9 cellular contexts compared by ENCODE assay signal in genomic region chr2:23312996-23313606, GRCh38.
DNase-seq lines count a peak whose midpoint lies in the region; ATAC-seq and TF ChIP-seq lines count a peak whose summit lies in the region.
"Had no signal": no experiment of that assay in that cellular context is flagged by ENCODE, and none has a peak within 500 bp of the region (broad histone marks: within the 10 kb centered on the region; RNA-seq: fewer than 3 reads in every experiment).

No MANE protein-coding gene starts in this region.

- H3K4me1 ChIP-seq in DND-41 (ENCODE audit: insufficient read depth, low read length) (no peaks in the 10 kb centered on the region), GM23248 (ENCODE audit: insufficient read depth) (no peaks in the 10 kb centered on the region)

- H3K4me3 ChIP-seq in DND-41 (ENCODE audit: low read depth in 1 of 2, low read length in 2 of 2) (no peak overlapping the region), GM23248 (no peak overlapping the region)
- H3K4me3 ChIP-seq: SK-N-MC had no signal

- no peaks in the 10 kb centered on the region for H4K20me1 ChIP-seq in DND-41 (ENCODE audit: insufficient read depth, low read length)
- no peaks in the 10 kb centered on the region for H4K20me1 ChIP-seq in GM23248 (ENCODE audit: insufficient read depth)

- 47 to 50% methylated on average over 10 of the region's 10 CpGs for WGBS in GM23248 (ENCODE audit: low coverage in 1 of 2, low lambda C conversion rate in 2 of 2, missing lambda C conversion rate in 2 of 2), 2 experiments

- H3K9me3 Mint-ChIP-seq in activated T-helper 2 cell treated with anti-CD3 and anti-CD28 coated beads, Interferon-gamma antibody, Interleukin-2, Interleukin-4, amounts not matched to agents 10 μg/mL and 5 μg/mL and 100 μg/mL, durations not matched to agents 14 hours and 24 hours and 36 hours: no peaks in the 10 kb centered on the region
- no peaks in the 10 kb centered on the region for H3K9me3 Mint-ChIP-seq in neural crest cell

- H3K9ac ChIP-seq in DND-41 (ENCODE audit: low read depth, low read length) (no peak overlapping the region), GM23248 (no peak overlapping the region)

- no peak overlapping the region for H3K27ac ChIP-seq in DND-41 (ENCODE audit: low read length)
- no peak overlapping the region for H3K27ac ChIP-seq in GM23248
- H3K27ac ChIP-seq: SK-N-MC had no signal

- H3K27me3 Mint-ChIP-seq in activated T-helper 2 cell treated with anti-CD3 and anti-CD28 coated beads, Interferon-gamma antibody, Interleukin-2, Interleukin-4, amounts not matched to agents 10 μg/mL and 5 μg/mL and 100 μg/mL, durations not matched to agents 14 hours and 24 hours and 36 hours (ENCODE audit: low read depth): no peaks in the 10 kb centered on the region
- no peaks in the 10 kb centered on the region for H3K27me3 Mint-ChIP-seq in neural crest cell (ENCODE audit: low read depth)

- H3K9me2 ChIP-seq in GM23248 (ENCODE audit: insufficient read depth): no peaks in the 10 kb centered on the region

- H3K27me3 ChIP-seq in DND-41 (ENCODE audit: insufficient read depth, low read length, poor library complexity): peaks cover 3% of the 10 kb centered on the region
- peaks cover 5% of the 10 kb centered on the region for H3K27me3 ChIP-seq in GM23248 (replicated peaks; ENCODE audit: insufficient read depth)

- intact Hi-C loops in activated T-helper 2 cell treated with anti-CD3 and anti-CD28 coated beads, Interferon-gamma antibody, Interleukin-2, Interleukin-4, amounts not matched to agents 10 μg/mL and 5 μg/mL and 100 μg/mL, durations not matched to agents 14 hours and 24 hours and 36 hours (cut with micrococcal nuclease): no loop called here

- H3K9me3 ChIP-seq in DND-41 (ENCODE audit: insufficient read depth, low read length, severe bottlenecking) (no peaks in the 10 kb centered on the region), GM23248 (ENCODE audit: low read depth) (no peaks in the 10 kb centered on the region)

- H3K4me1 Mint-ChIP-seq in activated T-helper 2 cell treated with anti-CD3 and anti-CD28 coated beads, Interferon-gamma antibody, Interleukin-2, Interleukin-4, amounts not matched to agents 10 μg/mL and 5 μg/mL and 100 μg/mL, durations not matched to agents 14 hours and 24 hours and 36 hours (ENCODE audit: low read depth): no peaks in the 10 kb centered on the region
- H3K4me1 Mint-ChIP-seq in neural crest cell: no peaks in the 10 kb centered on the region

- H2AFZ ChIP-seq in DND-41 (ENCODE audit: low read depth, low read length): no peak overlapping the region
- no peak overlapping the region for H2AFZ ChIP-seq in GM23248

- H3F3A ChIP-seq in GM23248 (ENCODE audit: insufficient read depth): no peaks in the 10 kb centered on the region

- DNase-seq in DND-41: peak; percentile 47
- peak; percentile 29 for DNase-seq in HK-2 (ENCODE audit: unreplicated experiment)
- peak; percentile 11 for DNase-seq in activated T-helper 2 cell treated with anti-CD3 and anti-CD28 coated beads, Interferon-gamma antibody, Interleukin-2, Interleukin-4, amounts not matched to agents 10 μg/mL and 5 μg/mL and 100 μg/mL, durations not matched to agents 14 hours and 24 hours and 36 hours (ENCODE audit: low spot score)
- DNase-seq in neural crest cell (ENCODE audit: low read depth, low spot score): peak; percentile 73
- DNase-seq in MV-4-11 (lab: John Stamatoyannopoulos, UW): no peak
- DNase-seq in NCI-H2171 (lab: John Stamatoyannopoulos, UW): no peak
- no peak for DNase-seq in GM23248

- no peaks in the 10 kb centered on the region for H3K36me3 Mint-ChIP-seq in activated T-helper 2 cell treated with anti-CD3 and anti-CD28 coated beads, Interferon-gamma antibody, Interleukin-2, Interleukin-4, amounts not matched to agents 10 μg/mL and 5 μg/mL and 100 μg/mL, durations not matched to agents 14 hours and 24 hours and 36 hours (ENCODE audit: low read depth)
- H3K36me3 Mint-ChIP-seq in neural crest cell (ENCODE audit: low read depth): no peaks in the 10 kb centered on the region

- H3K4me3 Mint-ChIP-seq in activated T-helper 2 cell treated with anti-CD3 and anti-CD28 coated beads, Interferon-gamma antibody, Interleukin-2, Interleukin-4, amounts not matched to agents 10 μg/mL and 5 μg/mL and 100 μg/mL, durations not matched to agents 14 hours and 24 hours and 36 hours (ENCODE audit: low read depth): no peak overlapping the region
- no peak overlapping the region for H3K4me3 Mint-ChIP-seq in neural crest cell

- peak; percentile 80 for TF ChIP-seq CTCF in DND-41 (IDR thresholded peaks at IDR 0.05; ENCODE audit: borderline replicate concordance, extremely low read depth, low read length, poor library complexity, severe bottlenecking)
- TF ChIP-seq CTCF in neural crest cell (conservative IDR thresholded peaks at IDR 0.05): peak; percentile 69

- in situ Hi-C loops in GM23248 (cut with MboI): no loop called here

- H3K79me2 ChIP-seq in DND-41 (ENCODE audit: insufficient read depth, low read length) (no peaks in the 10 kb centered on the region), GM23248 (ENCODE audit: insufficient read depth) (no peaks in the 10 kb centered on the region)

- ATAC-seq in DND-41 (ENCODE audit: insufficient read depth, low read depth): peak; percentile 75
- ATAC-seq in GM19397 (IDR thresholded peaks at IDR 0.05; ENCODE audit: unreplicated experiment): peak; percentile 79

- H3K27ac Mint-ChIP-seq in activated T-helper 2 cell treated with anti-CD3 and anti-CD28 coated beads, Interferon-gamma antibody, Interleukin-2, Interleukin-4, amounts not matched to agents 10 μg/mL and 5 μg/mL and 100 μg/mL, durations not matched to agents 14 hours and 24 hours and 36 hours: no peak overlapping the region
- no peak overlapping the region for H3K27ac Mint-ChIP-seq in neural crest cell (ENCODE audit: unreplicated experiment)

- H3K4me2 ChIP-seq in DND-41 (ENCODE audit: insufficient read depth, low read length): no peak overlapping the region
- no peak overlapping the region for H3K4me2 ChIP-seq in GM23248 (ENCODE audit: unreplicated experiment)

- no peaks in the 10 kb centered on the region for H3K36me3 ChIP-seq in DND-41 (ENCODE audit: insufficient read depth, low read length)
- no peaks in the 10 kb centered on the region for H3K36me3 ChIP-seq in GM23248 (ENCODE audit: low read depth)

Comparison
In these comparisons a context has a peak if more than half of its experiments do, and no peak if none do; other contexts are left out.
1. DNase-seq: peak in DND-41 (single experiment), HK-2 (single experiment), activated T-helper 2 cell treated with anti-CD3 and anti-CD28 coated beads, Interferon-gamma antibody, Interleukin-2, Interleukin-4, amounts not matched to agents 10 μg/mL and 5 μg/mL and 100 μg/mL, durations not matched to agents 14 hours and 24 hours and 36 hours (single experiment) and neural crest cell (single experiment); none in MV-4-11 (single experiment), NCI-H2171 (single experiment) and GM23248 (single experiment).